In the genomic region with DNA sequence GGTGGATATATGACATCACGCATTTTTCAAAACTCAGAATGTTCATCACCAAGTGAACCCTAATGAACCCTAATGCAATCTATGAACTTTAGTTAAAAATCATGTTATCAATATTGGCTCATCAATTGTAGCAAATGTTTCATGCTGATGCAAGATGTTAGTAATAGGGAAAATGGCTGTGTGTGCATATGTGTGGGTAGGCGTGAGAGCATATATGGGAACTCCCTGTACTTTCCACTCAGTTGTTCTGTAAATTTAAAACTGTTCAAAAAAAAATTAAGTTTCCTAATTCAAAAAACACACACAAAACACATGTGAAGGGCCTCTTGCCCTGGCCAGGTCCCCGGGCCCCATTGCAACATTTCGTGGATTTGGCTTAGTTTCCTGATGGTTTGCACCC, we compare ENCODE assay signal across 1 cellular context.
TF ChIP-seq lines count a peak whose summit lies in the region.

No MANE protein-coding gene starts in this region.

TF ChIP-seq in K562, 482 proteins besides CTCF, POLR2A, EP300 and RAD21 (continued from another document):
- TF ChIP-seq, protein P1, sequence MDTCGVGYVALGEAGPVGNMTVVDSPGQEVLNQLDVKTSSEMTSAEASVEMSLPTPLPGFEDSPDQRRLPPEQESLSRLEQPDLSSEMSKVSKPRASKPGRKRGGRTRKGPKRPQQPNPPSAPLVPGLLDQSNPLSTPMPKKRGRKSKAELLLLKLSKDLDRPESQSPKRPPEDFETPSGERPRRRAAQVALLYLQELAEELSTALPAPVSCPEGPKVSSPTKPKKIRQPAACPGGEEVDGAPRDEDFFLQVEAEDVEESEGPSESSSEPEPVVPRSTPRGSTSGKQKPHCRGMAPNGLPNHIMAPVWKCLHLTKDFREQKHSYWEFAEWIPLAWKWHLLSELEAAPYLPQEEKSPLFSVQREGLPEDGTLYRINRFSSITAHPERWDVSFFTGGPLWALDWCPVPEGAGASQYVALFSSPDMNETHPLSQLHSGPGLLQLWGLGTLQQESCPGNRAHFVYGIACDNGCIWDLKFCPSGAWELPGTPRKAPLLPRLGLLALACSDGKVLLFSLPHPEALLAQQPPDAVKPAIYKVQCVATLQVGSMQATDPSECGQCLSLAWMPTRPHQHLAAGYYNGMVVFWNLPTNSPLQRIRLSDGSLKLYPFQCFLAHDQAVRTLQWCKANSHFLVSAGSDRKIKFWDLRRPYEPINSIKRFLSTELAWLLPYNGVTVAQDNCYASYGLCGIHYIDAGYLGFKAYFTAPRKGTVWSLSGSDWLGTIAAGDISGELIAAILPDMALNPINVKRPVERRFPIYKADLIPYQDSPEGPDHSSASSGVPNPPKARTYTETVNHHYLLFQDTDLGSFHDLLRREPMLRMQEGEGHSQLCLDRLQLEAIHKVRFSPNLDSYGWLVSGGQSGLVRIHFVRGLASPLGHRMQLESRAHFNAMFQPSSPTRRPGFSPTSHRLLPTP (IDR thresholded peaks at IDR 0.05; ENCODE audit: borderline replicate concordance, extremely low read depth, insufficient read length): no peak
- no peak for TF ChIP-seq BRD4 (IDR thresholded peaks at IDR 0.05)
- TF ChIP-seq, protein P2, sequence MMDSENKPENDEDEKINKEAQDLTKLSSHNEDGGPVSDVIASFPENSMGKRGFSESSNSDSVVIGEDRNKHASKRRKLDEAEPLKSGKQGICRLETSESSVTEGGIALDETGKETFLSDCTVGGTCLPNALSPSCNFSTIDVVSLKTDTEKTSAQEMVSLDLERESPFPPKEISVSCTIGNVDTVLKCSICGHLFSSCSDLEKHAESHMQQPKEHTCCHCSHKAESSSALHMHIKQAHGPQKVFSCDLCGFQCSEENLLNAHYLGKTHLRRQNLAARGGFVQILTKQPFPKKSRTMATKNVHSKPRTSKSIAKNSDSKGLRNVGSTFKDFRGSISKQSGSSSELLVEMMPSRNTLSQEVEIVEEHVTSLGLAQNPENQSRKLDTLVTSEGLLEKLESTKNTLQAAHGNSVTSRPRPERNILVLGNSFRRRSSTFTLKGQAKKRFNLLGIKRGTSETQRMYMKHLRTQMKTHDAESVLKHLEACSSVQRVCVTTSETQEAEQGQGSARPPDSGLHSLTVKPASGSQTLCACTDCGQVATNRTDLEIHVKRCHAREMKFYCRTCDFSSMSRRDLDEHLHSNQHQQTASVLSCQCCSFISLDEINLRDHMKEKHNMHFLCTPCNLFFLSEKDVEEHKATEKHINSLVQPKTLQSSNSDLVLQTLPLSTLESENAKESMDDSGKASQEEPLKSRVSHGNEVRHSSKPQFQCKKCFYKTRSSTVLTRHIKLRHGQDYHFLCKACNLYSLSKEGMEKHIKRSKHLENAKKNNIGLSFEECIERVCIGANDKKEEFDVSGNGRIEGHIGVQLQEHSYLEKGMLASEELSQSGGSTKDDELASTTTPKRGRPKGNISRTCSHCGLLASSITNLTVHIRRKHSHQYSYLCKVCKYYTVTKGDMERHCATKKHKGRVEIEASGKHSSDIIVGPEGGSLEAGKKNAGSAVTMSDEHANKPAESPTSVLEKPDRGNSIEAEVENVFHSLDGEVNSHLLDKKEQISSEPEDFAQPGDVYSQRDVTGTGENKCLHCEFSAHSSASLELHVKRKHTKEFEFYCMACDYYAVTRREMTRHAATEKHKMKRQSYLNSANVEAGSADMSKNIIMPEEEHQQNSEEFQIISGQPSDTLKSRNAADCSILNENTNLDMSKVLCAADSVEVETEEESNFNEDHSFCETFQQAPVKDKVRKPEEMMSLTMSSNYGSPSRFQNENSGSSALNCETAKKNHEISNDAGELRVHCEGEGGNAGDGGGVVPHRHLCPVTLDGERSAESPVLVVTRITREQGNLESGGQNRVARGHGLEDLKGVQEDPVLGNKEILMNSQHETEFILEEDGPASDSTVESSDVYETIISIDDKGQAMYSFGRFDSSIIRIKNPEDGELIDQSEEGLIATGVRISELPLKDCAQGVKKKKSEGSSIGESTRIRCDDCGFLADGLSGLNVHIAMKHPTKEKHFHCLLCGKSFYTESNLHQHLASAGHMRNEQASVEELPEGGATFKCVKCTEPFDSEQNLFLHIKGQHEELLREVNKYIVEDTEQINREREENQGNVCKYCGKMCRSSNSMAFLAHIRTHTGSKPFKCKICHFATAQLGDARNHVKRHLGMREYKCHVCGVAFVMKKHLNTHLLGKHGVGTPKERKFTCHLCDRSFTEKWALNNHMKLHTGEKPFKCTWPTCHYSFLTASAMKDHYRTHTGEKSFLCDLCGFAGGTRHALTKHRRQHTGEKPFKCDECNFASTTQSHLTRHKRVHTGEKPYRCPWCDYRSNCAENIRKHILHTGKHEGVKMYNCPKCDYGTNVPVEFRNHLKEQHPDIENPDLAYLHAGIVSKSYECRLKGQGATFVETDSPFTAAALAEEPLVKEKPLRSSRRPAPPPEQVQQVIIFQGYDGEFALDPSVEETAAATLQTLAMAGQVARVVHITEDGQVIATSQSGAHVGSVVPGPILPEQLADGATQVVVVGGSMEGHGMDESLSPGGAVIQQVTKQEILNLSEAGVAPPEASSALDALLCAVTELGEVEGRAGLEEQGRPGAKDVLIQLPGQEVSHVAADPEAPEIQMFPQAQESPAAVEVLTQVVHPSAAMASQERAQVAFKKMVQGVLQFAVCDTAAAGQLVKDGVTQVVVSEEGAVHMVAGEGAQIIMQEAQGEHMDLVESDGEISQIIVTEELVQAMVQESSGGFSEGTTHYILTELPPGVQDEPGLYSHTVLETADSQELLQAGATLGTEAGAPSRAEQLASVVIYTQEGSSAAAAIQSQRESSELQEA (IDR thresholded peaks at IDR 0.05; ENCODE audit: low read depth): no peak
- no peak for TF ChIP-seq DDX20 (tag; IDR thresholded peaks at IDR 0.05; ENCODE audit: low read depth)
- TF ChIP-seq, protein P3, sequence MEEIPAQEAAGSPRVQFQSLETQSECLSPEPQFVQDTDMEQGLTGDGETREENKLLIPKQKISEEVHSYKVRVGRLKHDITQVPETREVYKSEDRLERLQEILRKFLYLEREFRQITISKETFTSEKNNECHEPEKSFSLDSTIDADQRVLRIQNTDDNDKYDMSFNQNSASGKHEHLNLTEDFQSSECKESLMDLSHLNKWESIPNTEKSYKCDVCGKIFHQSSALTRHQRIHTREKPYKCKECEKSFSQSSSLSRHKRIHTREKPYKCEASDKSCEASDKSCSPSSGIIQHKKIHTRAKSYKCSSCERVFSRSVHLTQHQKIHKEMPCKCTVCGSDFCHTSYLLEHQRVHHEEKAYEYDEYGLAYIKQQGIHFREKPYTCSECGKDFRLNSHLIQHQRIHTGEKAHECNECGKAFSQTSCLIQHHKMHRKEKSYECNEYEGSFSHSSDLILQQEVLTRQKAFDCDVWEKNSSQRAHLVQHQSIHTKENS (CRISPR knock-in tag; IDR thresholded peaks at IDR 0.05): no peak
- TF ChIP-seq, protein P4, sequence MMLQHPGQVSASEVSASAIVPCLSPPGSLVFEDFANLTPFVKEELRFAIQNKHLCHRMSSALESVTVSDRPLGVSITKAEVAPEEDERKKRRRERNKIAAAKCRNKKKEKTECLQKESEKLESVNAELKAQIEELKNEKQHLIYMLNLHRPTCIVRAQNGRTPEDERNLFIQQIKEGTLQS (IDR thresholded peaks at IDR 0.05): peak; percentile 44; the same call in 1 of the 2 replicates
- TF ChIP-seq, protein P4 (CRISPR knock-in tag; conservative IDR thresholded peaks at IDR 0.05): no peak
